Comparison of ENCODE assay signal across 8 cellular contexts in genomic region chr11:31812392-31813241, GRCh38. TPM values are rescaled to one million over a fixed set of nuclear protein-coding genes. Genes with fewer than 3 reads are reported as not detected.
DNase-seq lines count a peak whose midpoint lies in the region; ATAC-seq and TF ChIP-seq lines count a peak whose summit lies in the region.

No MANE protein-coding gene starts in this region.

- TF ChIP-seq CTCF in stomach (IDR thresholded peaks at IDR 0.05) = no peak

- TF ChIP-seq EP300 in stomach (IDR thresholded peaks at IDR 0.05) = no peak

- H3K27ac Mint-ChIP-seq in activated CD4-positive, alpha-beta T cell treated with anti-CD3 and anti-CD28 coated beads, Interleukin-2, amount 10 ng/mL, durations not matched to agents 24 days and 14 days = peak overlapping the region; percentile 65
- H3K27ac Mint-ChIP-seq in activated CD8-positive, alpha-beta T cell treated with anti-CD3 and anti-CD28 coated beads, Interleukin-2, amount 10 ng/mL, durations not matched to agents 7 days and 5 days = no peak overlapping the region

- H3K4me3 ChIP-seq in iPS-20b (ENCODE audit: low read length) (peak overlapping the region; percentile 49; the same call in 1 of the 2 replicates), stomach (peak overlapping the region; percentile 41 to 72 (median 50))

- no peak for ATAC-seq in activated CD8-positive, alpha-beta T cell treated with anti-CD3 and anti-CD28 coated beads, Interleukin-2, amount 10 ng/mL, durations not matched to agents 7 days and 5 days
- ATAC-seq in HG03439 (IDR thresholded peaks at IDR 0.05; ENCODE audit: unreplicated experiment) = no peak
- ATAC-seq in GM18511 (IDR thresholded peaks at IDR 0.05; ENCODE audit: unreplicated experiment) = no peak

- H3K36me3 Mint-ChIP-seq in activated CD4-positive, alpha-beta T cell treated with anti-CD3 and anti-CD28 coated beads, Interleukin-2, amount 10 ng/mL, durations not matched to agents 24 days and 14 days (ENCODE audit: low read depth) = peaks cover 9% of the 10 kb centered on the region
- H3K36me3 Mint-ChIP-seq in activated CD8-positive, alpha-beta T cell treated with anti-CD3 and anti-CD28 coated beads, Interleukin-2, amount 10 ng/mL, durations not matched to agents 7 days and 5 days (ENCODE audit: low read depth) = peaks cover 7% of the 10 kb centered on the region

- WGBS in stomach, 5 donors = 2 to 6% (median 3%) methylated on average over 27 to 54 of the region's 54 CpGs

- H3K9ac ChIP-seq in iPS-20b (ENCODE audit: low read depth, low read length) = no peak overlapping the region

- no peak for TF ChIP-seq POLR2A in stomach (IDR thresholded peaks at IDR 0.05)

- CTCF ChIA-PET in activated CD8-positive, alpha-beta T cell treated with anti-CD3 and anti-CD28 coated beads, Interleukin-2, amount 10 ng/mL, durations not matched to agents 7 days and 5 days (lab: Charles Lee) = interaction anchor here (1.3 kb wide), 1 partner anchor 14 kb away, joined by 4 read pairs; no protein-coding TSS in a partner anchor

- peaks cover 5% of the 10 kb centered on the region for H3K9me3 Mint-ChIP-seq in activated CD4-positive, alpha-beta T cell treated with anti-CD3 and anti-CD28 coated beads, Interleukin-2, amount 10 ng/mL, durations not matched to agents 24 days and 14 days
- H3K9me3 Mint-ChIP-seq in activated CD8-positive, alpha-beta T cell treated with anti-CD3 and anti-CD28 coated beads, Interleukin-2, amount 10 ng/mL, durations not matched to agents 7 days and 5 days (ENCODE audit: insufficient read depth) = no peaks in the 10 kb centered on the region

- peaks cover 22% of the 10 kb centered on the region for H3K4me1 Mint-ChIP-seq in activated CD4-positive, alpha-beta T cell treated with anti-CD3 and anti-CD28 coated beads, Interleukin-2, amount 10 ng/mL, durations not matched to agents 24 days and 14 days
- peaks cover 42% of the 10 kb centered on the region for H3K4me1 Mint-ChIP-seq in activated CD8-positive, alpha-beta T cell treated with anti-CD3 and anti-CD28 coated beads, Interleukin-2, amount 10 ng/mL, durations not matched to agents 7 days and 5 days (ENCODE audit: low read depth)

- H3K27me3 ChIP-seq in iPS-20b (ENCODE audit: insufficient read depth, low read length) (peaks cover 100% of the 10 kb centered on the region), stomach (peaks cover 69 to 100% (median 100%) of the 10 kb centered on the region in 3 donors)

- no peaks in the 10 kb centered on the region for H3K36me3 ChIP-seq in iPS-20b (ENCODE audit: insufficient read depth, low read depth, low read length)
- no peaks in the 10 kb centered on the region for H3K36me3 ChIP-seq in stomach

- intact Hi-C loops in activated CD4-positive, alpha-beta T cell treated with anti-CD3 and anti-CD28 coated beads, Interleukin-2, amount 10 ng/mL, durations not matched to agents 24 days and 14 days (cut with micrococcal nuclease) = no loop called here
- intact Hi-C loops in stomach (cut with DNase I; ENCODE audit: low total_unique reads) = no loop called here

- peak; percentile 62 for DNase-seq in activated CD4-positive, alpha-beta T cell treated with anti-CD3 and anti-CD28 coated beads, Interleukin-2, amount 10 ng/mL, durations not matched to agents 24 days and 14 days
- DNase-seq in activated CD4-positive, alpha-beta T cell treated with anti-CD3 and anti-CD28 coated beads for 1 hour = no peak
- no peak for DNase-seq in activated CD8-positive, alpha-beta T cell treated with anti-CD3 and anti-CD28 coated beads, Interleukin-2, amount 10 ng/mL, durations not matched to agents 7 days and 5 days
- DNase-seq in stomach = no peak
- DNase-seq in NCI-H510A treated with DMSO at 0.1 percent for 48 hours (lab: John Stamatoyannopoulos, UW) = no peak

- H3K9me3 ChIP-seq in iPS-20b (ENCODE audit: insufficient read depth, low read depth, low read length) = no peaks in the 10 kb centered on the region; the same call in 1 of the 2 replicates
- peaks cover 0 to 6% (median 0%) of the 10 kb centered on the region in 4 donors for H3K9me3 ChIP-seq in stomach

- H3K4me1 ChIP-seq in iPS-20b (ENCODE audit: insufficient read depth, low read length) (peaks cover 14% of the 10 kb centered on the region; the same call in 1 of the 2 replicates), stomach (peaks cover 77 to 90% (median 84%) of the 10 kb centered on the region in 4 donors)

- H3K4me3 Mint-ChIP-seq in activated CD4-positive, alpha-beta T cell treated with anti-CD3 and anti-CD28 coated beads, Interleukin-2, amount 10 ng/mL, durations not matched to agents 24 days and 14 days = peak overlapping the region; percentile 72
- peak overlapping the region; percentile 17 for H3K4me3 Mint-ChIP-seq in activated CD8-positive, alpha-beta T cell treated with anti-CD3 and anti-CD28 coated beads, Interleukin-2, amount 10 ng/mL, durations not matched to agents 7 days and 5 days

- POLR2A ChIA-PET in activated CD8-positive, alpha-beta T cell treated with anti-CD3 and anti-CD28 coated beads, Interleukin-2, amount 10 ng/mL, durations not matched to agents 7 days and 5 days (lab: Charles Lee) = no interaction called here

- H3K27ac ChIP-seq in iPS-20b (ENCODE audit: low read length) = no peak overlapping the region
- no peak overlapping the region for H3K27ac ChIP-seq in stomach

- H3K27me3 Mint-ChIP-seq in activated CD4-positive, alpha-beta T cell treated with anti-CD3 and anti-CD28 coated beads, Interleukin-2, amount 10 ng/mL, durations not matched to agents 24 days and 14 days = peaks cover 71% of the 10 kb centered on the region
- H3K27me3 Mint-ChIP-seq in activated CD8-positive, alpha-beta T cell treated with anti-CD3 and anti-CD28 coated beads, Interleukin-2, amount 10 ng/mL, durations not matched to agents 7 days and 5 days (ENCODE audit: low read depth) = peaks cover 75% of the 10 kb centered on the region

RNA-seq across cellular contexts. Expression of gene PAX6, which starts 1.5 kb away (rescaled TPM):
- total RNA-seq in activated CD4-positive, alpha-beta T cell treated with anti-CD3 and anti-CD28 coated beads, Interleukin-2, amount 10 ng/mL, durations not matched to agents 24 days and 14 days = not detected in 2 replicates
- not detected for total RNA-seq in activated CD8-positive, alpha-beta T cell treated with anti-CD3 and anti-CD28 coated beads, Interleukin-2, amount 10 ng/mL, durations not matched to agents 7 days and 5 days
- 10 to 100 TPM in 1 of 5 donors, 1 to 10 TPM in 1, under 1 TPM in 2, not detected in 1; 0.45 to 57.9 (median 4.8) TPM for total RNA-seq in stomach
- 1 to 10 TPM in 2 of 3 donors, under 1 TPM in 1; 0.03 to 5.3 (median 1.2) TPM for polyA plus RNA-seq in stomach
